In the genomic region with DNA sequence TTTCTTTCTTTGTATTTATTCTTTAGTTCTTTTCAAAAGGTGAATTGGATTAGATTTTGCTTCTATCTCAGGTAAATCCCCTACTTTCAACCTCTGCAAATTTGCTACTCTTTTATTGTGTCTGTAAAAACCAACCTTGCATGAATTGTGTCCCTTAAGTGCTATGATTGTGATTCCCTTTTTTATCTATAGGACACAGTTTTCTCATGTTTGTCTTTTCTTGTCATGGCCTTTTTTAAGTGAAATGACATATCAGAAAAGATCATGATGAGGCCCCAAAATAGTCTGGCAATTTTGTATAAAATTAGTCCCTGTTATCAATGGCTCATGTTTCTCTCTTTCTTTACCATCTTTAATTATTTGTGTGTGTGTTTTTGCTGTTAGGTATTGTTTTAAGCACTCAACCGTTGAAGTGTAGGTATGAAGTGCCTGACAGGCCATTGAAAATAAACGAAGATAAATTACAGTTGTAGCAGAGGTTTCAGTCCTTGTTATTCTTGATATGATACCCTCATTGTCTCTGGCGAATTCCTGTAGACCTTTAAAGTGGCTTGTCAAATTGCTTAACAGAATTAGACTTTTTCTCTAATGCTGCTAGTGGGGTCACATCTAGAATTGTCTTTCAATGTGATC, we compare ENCODE assay signal across 1 cellular context.
TF ChIP-seq lines count a peak whose summit lies in the region.

No MANE protein-coding gene starts in this region.

TF ChIP-seq in GM23338, 12 proteins besides CTCF, POLR2A, EP300 and RAD21 (continued from another document):
- TF ChIP-seq, protein P1, sequence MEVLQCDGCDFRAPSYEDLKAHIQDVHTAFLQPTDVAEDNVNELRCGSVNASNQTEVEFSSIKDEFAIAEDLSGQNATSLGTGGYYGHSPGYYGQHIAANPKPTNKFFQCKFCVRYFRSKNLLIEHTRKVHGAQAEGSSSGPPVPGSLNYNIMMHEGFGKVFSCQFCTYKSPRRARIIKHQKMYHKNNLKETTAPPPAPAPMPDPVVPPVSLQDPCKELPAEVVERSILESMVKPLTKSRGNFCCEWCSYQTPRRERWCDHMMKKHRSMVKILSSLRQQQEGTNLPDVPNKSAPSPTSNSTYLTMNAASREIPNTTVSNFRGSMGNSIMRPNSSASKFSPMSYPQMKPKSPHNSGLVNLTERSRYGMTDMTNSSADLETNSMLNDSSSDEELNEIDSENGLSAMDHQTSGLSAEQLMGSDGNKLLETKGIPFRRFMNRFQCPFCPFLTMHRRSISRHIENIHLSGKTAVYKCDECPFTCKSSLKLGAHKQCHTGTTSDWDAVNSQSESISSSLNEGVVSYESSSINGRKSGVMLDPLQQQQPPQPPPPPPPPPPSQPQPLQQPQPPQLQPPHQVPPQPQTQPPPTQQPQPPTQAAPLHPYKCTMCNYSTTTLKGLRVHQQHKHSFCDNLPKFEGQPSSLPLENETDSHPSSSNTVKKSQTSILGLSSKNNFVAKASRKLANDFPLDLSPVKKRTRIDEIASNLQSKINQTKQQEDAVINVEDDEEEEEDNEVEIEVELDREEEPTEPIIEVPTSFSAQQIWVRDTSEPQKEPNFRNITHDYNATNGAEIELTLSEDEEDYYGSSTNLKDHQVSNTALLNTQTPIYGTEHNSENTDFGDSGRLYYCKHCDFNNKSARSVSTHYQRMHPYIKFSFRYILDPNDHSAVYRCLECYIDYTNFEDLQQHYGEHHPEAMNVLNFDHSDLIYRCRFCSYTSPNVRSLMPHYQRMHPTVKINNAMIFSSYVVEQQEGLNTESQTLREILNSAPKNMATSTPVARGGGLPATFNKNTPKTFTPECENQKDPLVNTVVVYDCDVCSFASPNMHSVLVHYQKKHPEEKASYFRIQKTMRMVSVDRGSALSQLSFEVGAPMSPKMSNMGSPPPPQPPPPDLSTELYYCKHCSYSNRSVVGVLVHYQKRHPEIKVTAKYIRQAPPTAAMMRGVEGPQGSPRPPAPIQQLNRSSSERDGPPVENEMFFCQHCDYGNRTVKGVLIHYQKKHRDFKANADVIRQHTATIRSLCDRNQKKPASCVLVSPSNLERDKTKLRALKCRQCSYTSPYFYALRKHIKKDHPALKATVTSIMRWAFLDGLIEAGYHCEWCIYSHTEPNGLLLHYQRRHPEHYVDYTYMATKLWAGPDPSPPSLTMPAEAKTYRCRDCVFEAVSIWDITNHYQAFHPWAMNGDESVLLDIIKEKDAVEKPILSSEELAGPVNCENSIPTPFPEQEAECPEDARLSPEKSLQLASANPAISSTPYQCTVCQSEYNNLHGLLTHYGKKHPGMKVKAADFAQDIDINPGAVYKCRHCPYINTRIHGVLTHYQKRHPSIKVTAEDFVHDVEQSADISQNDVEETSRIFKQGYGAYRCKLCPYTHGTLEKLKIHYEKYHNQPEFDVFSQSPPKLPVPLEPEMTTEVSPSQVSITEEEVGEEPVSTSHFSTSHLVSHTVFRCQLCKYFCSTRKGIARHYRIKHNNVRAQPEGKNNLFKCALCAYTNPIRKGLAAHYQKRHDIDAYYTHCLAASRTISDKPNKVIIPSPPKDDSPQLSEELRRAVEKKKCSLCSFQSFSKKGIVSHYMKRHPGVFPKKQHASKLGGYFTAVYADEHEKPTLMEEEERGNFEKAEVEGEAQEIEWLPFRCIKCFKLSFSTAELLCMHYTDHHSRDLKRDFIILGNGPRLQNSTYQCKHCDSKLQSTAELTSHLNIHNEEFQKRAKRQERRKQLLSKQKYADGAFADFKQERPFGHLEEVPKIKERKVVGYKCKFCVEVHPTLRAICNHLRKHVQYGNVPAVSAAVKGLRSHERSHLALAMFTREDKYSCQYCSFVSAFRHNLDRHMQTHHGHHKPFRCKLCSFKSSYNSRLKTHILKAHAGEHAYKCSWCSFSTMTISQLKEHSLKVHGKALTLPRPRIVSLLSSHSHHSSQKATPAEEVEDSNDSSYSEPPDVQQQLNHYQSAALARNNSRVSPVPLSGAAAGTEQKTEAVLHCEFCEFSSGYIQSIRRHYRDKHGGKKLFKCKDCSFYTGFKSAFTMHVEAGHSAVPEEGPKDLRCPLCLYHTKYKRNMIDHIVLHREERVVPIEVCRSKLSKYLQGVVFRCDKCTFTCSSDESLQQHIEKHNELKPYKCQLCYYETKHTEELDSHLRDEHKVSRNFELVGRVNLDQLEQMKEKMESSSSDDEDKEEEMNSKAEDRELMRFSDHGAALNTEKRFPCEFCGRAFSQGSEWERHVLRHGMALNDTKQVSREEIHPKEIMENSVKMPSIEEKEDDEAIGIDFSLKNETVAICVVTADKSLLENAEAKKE (CRISPR knock-in tag; IDR thresholded peaks at IDR 0.05), result no peak
